Comparison of ENCODE assay signal across 2 cellular contexts in the genomic region with DNA sequence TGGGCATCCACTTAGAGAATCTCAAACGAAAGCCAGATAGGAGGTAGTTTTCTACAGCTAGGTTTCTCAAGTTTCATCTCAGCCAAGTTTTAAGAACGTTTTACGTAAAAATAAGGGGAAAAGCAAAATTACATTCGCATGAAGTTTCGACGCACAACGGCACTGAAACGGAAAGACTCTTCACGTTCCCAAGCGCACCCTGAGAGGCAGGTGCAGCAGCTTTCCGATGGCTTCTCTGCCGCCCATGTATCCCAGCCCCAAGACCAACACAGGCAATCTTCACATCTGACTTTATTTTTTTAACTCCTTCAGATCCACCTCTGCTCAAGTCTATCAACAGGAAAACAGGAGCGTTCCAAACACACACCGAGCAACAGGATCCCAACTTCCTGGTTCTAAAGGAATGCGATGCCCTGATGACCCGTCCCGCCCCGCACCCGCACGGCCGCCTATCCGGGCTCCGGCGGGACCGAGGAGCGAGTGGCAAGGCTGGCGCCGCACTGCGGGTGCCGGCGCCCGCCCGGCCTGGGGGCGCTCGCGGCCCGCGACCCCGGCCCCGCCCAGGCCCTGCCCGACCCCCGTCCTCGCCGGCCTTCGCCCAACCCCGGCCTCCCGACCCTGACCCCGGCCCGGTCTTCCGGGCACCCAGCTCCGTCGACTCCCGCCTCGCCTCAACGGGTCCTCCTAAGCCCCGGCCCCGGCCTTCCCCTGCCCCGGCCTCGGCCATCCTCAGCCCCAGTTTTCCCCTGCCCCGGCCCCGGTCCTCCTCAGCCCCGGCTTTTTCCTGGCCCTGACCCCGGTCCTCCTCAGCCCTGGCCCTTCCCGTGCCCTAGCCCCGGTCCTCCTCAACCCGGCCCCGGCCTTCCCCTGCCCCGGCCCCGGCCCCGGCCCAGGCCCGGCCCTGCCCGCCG.
TF ChIP-seq lines count a peak whose summit lies in the region.

No MANE protein-coding gene starts in this region.

TF ChIP-seq in IMR-90, 13 proteins besides CTCF, POLR2A, EP300 and RAD21:
- TF ChIP-seq MXI1 (IDR thresholded peaks at IDR 0.05; ENCODE audit: borderline replicate concordance, low read depth, low read length) = 0 out of 2 replicates have a peak, but pooled peaks have one; percentile 45
- TF ChIP-seq SMC3 (IDR thresholded peaks at IDR 0.05; ENCODE audit: low read depth, low read length) = no peak
- no peak for TF ChIP-seq MAFK (IDR thresholded peaks at IDR 0.05; ENCODE audit: low read depth, low read length)
- TF ChIP-seq CHD1 (IDR thresholded peaks at IDR 0.05; ENCODE audit: low read depth, low read length) = 0 out of 2 replicates have a peak, but pooled peaks have one; percentile 30
- TF ChIP-seq, protein P1, sequence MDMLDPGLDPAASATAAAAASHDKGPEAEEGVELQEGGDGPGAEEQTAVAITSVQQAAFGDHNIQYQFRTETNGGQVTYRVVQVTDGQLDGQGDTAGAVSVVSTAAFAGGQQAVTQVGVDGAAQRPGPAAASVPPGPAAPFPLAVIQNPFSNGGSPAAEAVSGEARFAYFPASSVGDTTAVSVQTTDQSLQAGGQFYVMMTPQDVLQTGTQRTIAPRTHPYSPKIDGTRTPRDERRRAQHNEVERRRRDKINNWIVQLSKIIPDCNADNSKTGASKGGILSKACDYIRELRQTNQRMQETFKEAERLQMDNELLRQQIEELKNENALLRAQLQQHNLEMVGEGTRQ (IDR thresholded peaks at IDR 0.05; ENCODE audit: low read depth, low read length) = no peak

TF ChIP-seq in WTC11, 78 proteins besides CTCF, POLR2A, EP300 and RAD21:
- TF ChIP-seq NR3C1 (CRISPR knock-in tag; conservative IDR thresholded peaks at IDR 0.05; ENCODE audit: low read depth) (no peak), JAZF1 (CRISPR knock-in tag; IDR thresholded peaks at IDR 0.05) (no peak), FOXK1 (CRISPR knock-in tag; IDR thresholded peaks at IDR 0.05) (0 out of 2 replicates have a peak, but pooled peaks have one; percentile 32), ZNF121 (CRISPR knock-in tag; IDR thresholded peaks at IDR 0.05) (0 out of 2 replicates have a peak, but pooled peaks have one; percentile 5)
- TF ChIP-seq, protein P2, sequence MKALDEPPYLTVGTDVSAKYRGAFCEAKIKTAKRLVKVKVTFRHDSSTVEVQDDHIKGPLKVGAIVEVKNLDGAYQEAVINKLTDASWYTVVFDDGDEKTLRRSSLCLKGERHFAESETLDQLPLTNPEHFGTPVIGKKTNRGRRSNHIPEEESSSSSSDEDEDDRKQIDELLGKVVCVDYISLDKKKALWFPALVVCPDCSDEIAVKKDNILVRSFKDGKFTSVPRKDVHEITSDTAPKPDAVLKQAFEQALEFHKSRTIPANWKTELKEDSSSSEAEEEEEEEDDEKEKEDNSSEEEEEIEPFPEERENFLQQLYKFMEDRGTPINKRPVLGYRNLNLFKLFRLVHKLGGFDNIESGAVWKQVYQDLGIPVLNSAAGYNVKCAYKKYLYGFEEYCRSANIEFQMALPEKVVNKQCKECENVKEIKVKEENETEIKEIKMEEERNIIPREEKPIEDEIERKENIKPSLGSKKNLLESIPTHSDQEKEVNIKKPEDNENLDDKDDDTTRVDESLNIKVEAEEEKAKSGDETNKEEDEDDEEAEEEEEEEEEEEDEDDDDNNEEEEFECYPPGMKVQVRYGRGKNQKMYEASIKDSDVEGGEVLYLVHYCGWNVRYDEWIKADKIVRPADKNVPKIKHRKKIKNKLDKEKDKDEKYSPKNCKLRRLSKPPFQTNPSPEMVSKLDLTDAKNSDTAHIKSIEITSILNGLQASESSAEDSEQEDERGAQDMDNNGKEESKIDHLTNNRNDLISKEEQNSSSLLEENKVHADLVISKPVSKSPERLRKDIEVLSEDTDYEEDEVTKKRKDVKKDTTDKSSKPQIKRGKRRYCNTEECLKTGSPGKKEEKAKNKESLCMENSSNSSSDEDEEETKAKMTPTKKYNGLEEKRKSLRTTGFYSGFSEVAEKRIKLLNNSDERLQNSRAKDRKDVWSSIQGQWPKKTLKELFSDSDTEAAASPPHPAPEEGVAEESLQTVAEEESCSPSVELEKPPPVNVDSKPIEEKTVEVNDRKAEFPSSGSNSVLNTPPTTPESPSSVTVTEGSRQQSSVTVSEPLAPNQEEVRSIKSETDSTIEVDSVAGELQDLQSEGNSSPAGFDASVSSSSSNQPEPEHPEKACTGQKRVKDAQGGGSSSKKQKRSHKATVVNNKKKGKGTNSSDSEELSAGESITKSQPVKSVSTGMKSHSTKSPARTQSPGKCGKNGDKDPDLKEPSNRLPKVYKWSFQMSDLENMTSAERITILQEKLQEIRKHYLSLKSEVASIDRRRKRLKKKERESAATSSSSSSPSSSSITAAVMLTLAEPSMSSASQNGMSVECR (CRISPR knock-in tag; IDR thresholded peaks at IDR 0.05; ENCODE audit: borderline replicate concordance) = no peak
- TF ChIP-seq, protein P3, sequence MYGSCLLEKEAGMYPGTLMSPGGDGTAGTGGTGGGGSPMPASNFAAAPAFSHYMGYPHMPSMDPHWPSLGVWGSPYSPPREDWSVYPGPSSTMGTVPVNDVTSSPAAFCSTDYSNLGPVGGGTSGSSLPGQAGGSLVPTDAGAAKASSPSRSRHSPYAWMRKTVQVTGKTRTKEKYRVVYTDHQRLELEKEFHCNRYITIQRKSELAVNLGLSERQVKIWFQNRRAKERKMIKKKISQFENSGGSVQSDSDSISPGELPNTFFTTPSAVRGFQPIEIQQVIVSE (CRISPR knock-in tag; IDR thresholded peaks at IDR 0.05; ENCODE audit: borderline replicate concordance) = no peak
TF ChIP-seq in WTC11: peak in this region for 2.
